Comparison of ENCODE assay signal across 2 cellular contexts in genomic region chr2:151380617-151381235, GRCh38.
TF ChIP-seq lines count a peak whose summit lies in the region.

No MANE protein-coding gene starts in this region.

TF ChIP-seq in IMR-90, 13 proteins besides CTCF, POLR2A, EP300 and RAD21:
- TF ChIP-seq BHLHE40 (IDR thresholded peaks at IDR 0.05; ENCODE audit: low read depth, low read length) (no peak), FOS (IDR thresholded peaks at IDR 0.05; ENCODE audit: low read depth, low read length) (no peak), MAFK (IDR thresholded peaks at IDR 0.05; ENCODE audit: low read depth, low read length) (no peak), NFE2L2 (IDR thresholded peaks at IDR 0.05; ENCODE audit: low read depth, low read length) (no peak), SMC3 (IDR thresholded peaks at IDR 0.05; ENCODE audit: low read depth, low read length) (no peak), USF2 (IDR thresholded peaks at IDR 0.05; ENCODE audit: low read depth, low read length) (no peak), RFX5 (IDR thresholded peaks at IDR 0.05; ENCODE audit: low read depth, low read length) (no peak), RCOR1 (IDR thresholded peaks at IDR 0.05; ENCODE audit: insufficient replicate concordance, low read length) (no peak), MXI1 (IDR thresholded peaks at IDR 0.05; ENCODE audit: borderline replicate concordance, low read depth, low read length) (no peak)

TF ChIP-seq in SK-N-SH treated with all-trans-retinoic acid at 6 μM for 48 hours, 23 proteins besides CTCF, POLR2A, EP300 and RAD21:
- TF ChIP-seq OSR1 (CRISPR knock-in tag; IDR thresholded peaks at IDR 0.05) (no peak), SNAI2 (CRISPR knock-in tag; IDR thresholded peaks at IDR 0.05) (0 out of 2 replicates have a peak, but pooled peaks have one; percentile 33), CSDC2 (CRISPR knock-in tag; IDR thresholded peaks at IDR 0.05) (peak; percentile 53; the same call in 1 of the 2 replicates)
